Comparison of ENCODE assay signal across 8 cellular contexts in the genomic region with DNA sequence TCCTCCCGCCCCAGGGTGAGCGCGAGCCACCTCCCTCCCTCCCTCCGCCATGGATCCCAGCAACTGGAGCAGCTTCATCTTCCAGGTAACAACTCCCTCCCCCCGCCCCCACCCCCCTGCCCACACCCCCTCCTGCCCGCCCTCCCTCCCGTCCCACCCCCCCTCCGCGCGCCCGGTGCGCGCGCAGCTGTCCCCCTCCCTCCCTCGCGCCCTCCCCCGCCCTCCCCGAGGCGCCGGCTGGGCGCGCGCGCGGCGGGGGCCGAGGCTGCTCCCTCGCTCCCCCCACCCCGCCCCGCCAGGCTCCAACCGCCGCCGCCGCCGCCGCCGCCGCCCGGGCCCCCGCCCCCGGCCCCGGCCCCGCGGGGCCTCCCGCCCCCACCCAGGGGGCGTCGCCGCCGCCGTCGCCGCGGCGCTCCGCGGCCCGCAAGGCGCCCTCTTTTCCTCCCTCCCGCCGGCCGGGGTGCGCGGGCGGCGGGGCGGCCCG. TPM values are rescaled to one million over a fixed set of nuclear protein-coding genes. Genes with fewer than 3 reads are reported as not detected.
DNase-seq lines count a peak whose midpoint lies in the region; ATAC-seq and TF ChIP-seq lines count a peak whose summit lies in the region.

Gene MAZ (plus strand): TSS at position 434 of the 484 bp plus-strand sequence. CDS start 173 bp downstream, outside the sequence.

- peak within 1 kb of the TSS; percentile 100 for H3K4me3 Mint-ChIP-seq in osteocyte (ENCODE audit: unreplicated experiment)

- H3K9me3 Mint-ChIP-seq in osteocyte (ENCODE audit: unreplicated experiment): no peaks in the 10 kb centered on the region

- CTCF ChIA-PET in activated CD8-positive, alpha-beta memory T cell treated with anti-CD3 and anti-CD28 coated beads for 36 hours (lab: Charles Lee): interaction anchor here (0.5 to 3.0 kb wide), 3 partner anchors 10 to 129 kb away, joined by 3 to 14 read pairs (median 13); partner anchors contain the start of genes KIF22 and PAGR1
- CTCF ChIA-PET in HEK293T (lab: Yijun Ruan, JAX): interaction anchor here (2.4 kb wide), 1 partner anchor 11 kb away, joined by 27 read pairs; the partner anchor contains the start of gene PAGR1

- no peaks in the 10 kb centered on the region for H3K27me3 Mint-ChIP-seq in osteocyte (ENCODE audit: unreplicated experiment)

- POLR2A ChIA-PET in activated CD8-positive, alpha-beta memory T cell treated with anti-CD3 and anti-CD28 coated beads for 36 hours (lab: Charles Lee): interaction anchor here (0.6 to 3.9 kb wide), 3 partner anchors 10 to 19 kb away, joined by 3 to 41 read pairs (median 31); partner anchors contain the start of genes MVP and PAGR1
- POLR2A ChIA-PET in HEK293T (lab: Yijun Ruan, JAX): interaction anchor here (0.5 to 9.5 kb wide), 30 partner anchors 8 to 1240 kb away, joined by 3 to 176 read pairs (median 4); partner anchors contain the start of genes ASPHD1, HSD3B7, KCTD13 and KIF22

- ATAC-seq in HG03159 (IDR thresholded peaks at IDR 0.05; ENCODE audit: unreplicated experiment): no peak

- peak within 1 kb of the TSS; percentile 100 for H3K27ac Mint-ChIP-seq in osteocyte (ENCODE audit: unreplicated experiment)

- H3K4me1 Mint-ChIP-seq in osteocyte (ENCODE audit: unreplicated experiment): peaks cover 42% of the 10 kb centered on the region

- TF ChIP-seq CTCF in osteocyte (IDR thresholded peaks at IDR 0.05): no peak

- peaks cover 4% of the 10 kb centered on the region for H3K36me3 Mint-ChIP-seq in osteocyte (ENCODE audit: unreplicated experiment)

- DNase-seq in activated CD8-positive, alpha-beta memory T cell treated with anti-CD3 and anti-CD28 coated beads, Interleukin-2, amount 50 U/mL, for 48 hours: no peak
- peak; percentile 94 for DNase-seq in NCI-H2171 treated with DMSO at 0.1 percent for 48 hours (lab: John Stamatoyannopoulos, UW)
- DNase-seq in activated gamma-delta T cell treated with anti-CD3 and anti-CD28 coated beads, Interleukin-2, amount 50 U/mL, for 16 hours (ENCODE audit: low read depth): peak; percentile 58
- peak; percentile 88 for DNase-seq in germinal center (ENCODE audit: low spot score)
- no peak for DNase-seq in osteocyte (ENCODE audit: extremely low spot score, unreplicated experiment)
- no peak for DNase-seq in HEK293T (ENCODE audit: extremely low spot score)

TF ChIP-seq in HEK293T, 16 proteins besides CTCF, POLR2A, EP300 and RAD21:
- no peak for TF ChIP-seq FOXK2 (IDR thresholded peaks at IDR 0.05)
- no peak for TF ChIP-seq ELF4 (IDR thresholded peaks at IDR 0.05)
- TF ChIP-seq PKNOX1 (IDR thresholded peaks at IDR 0.05): no peak
- TF ChIP-seq HDGF (IDR thresholded peaks at IDR 0.05; ENCODE audit: borderline replicate concordance): no peak
- TF ChIP-seq L3MBTL2 (conservative IDR thresholded peaks at IDR 0.05): no peak
- no peak for TF ChIP-seq LEF1 (IDR thresholded peaks at IDR 0.05; ENCODE audit: borderline replicate concordance)
- TF ChIP-seq CTBP1 (IDR thresholded peaks at IDR 0.05; ENCODE audit: borderline replicate concordance): no peak
- no peak for TF ChIP-seq FOXA1 (IDR thresholded peaks at IDR 0.05)
- no peak for TF ChIP-seq NFRKB (IDR thresholded peaks at IDR 0.05)
- no peak for TF ChIP-seq BHLHE40 (IDR thresholded peaks at IDR 0.05; ENCODE audit: borderline replicate concordance)
- no peak for TF ChIP-seq TARDBP (IDR thresholded peaks at IDR 0.05)
- TF ChIP-seq FOXM1 (IDR thresholded peaks at IDR 0.05; ENCODE audit: borderline replicate concordance): no peak

RNA-seq across cellular contexts. Expression of gene MAZ, which starts in this region (rescaled TPM):
- 100 to 1,000 TPM; 397 to 431 TPM for total RNA-seq in activated CD8-positive, alpha-beta memory T cell treated with anti-CD3 and anti-CD28 coated beads for 36 hours
- total RNA-seq in osteocyte: 304 and 305 TPM in 2 replicates

Comparison
In these comparisons a context has a peak if more than half of its experiments do, and no peak if none do; other contexts are left out.
1. DNase-seq: peak in NCI-H2171 treated with DMSO at 0.1 percent for 48 hours (single experiment), activated gamma-delta T cell treated with anti-CD3 and anti-CD28 coated beads, Interleukin-2, amount 50 U/mL, for 16 hours (single experiment) and germinal center (single experiment); none in activated CD8-positive, alpha-beta memory T cell treated with anti-CD3 and anti-CD28 coated beads, Interleukin-2, amount 50 U/mL, for 48 hours (single experiment), osteocyte (single experiment) and HEK293T (single experiment).